9 cellular contexts compared by ENCODE assay signal in the genomic region with DNA sequence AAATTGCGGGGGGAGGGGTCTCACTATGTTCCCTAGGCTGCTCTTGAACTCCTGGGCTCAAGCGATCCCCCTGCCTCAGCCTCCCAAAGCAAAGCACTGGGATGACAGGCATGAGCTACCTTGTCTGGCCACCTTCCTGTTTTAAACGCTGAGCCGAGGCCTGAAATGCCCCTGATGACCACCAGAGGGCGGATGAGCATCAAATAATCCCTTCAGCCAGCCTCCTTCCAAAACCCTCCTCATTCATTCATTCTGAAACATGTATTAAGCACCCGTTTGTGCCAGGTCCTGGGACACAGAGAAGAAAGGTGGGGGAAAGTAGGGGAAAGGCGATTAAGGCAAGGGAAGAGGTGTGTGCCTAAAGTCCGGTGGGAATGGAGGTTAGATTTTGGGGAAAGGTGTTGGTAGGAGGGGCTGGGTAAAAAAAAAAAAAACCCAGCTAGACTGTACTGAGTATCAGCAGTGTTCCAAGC. TPM values are rescaled to one million over a fixed set of nuclear protein-coding genes. Genes with fewer than 3 reads are reported as not detected.
DNase-seq lines count a peak whose midpoint lies in the region; ATAC-seq, FAIRE-seq and TF ChIP-seq lines count a peak whose summit lies in the region.
"Had no signal": no experiment of that assay in that cellular context is flagged by ENCODE, and none has a peak within 500 bp of the region (broad histone marks: within the 10 kb centered on the region; RNA-seq: fewer than 3 reads in every experiment).

No MANE protein-coding gene starts in this region.

- H3K9me3 Mint-ChIP-seq in stimulated activated effector memory CD8-positive, alpha-beta T cell treated with anti-CD3 and anti-CD28 coated beads, Interleukin-12 subunit alpha, Interleukin-12 subunit beta, amount 100 ng/mL, for 72 hours = no peaks in the 10 kb centered on the region
- H3K9me3 Mint-ChIP-seq: T-helper 1 cell treated with Interleukin-12 subunit alpha and Interleukin-12 subunit beta and Interleukin-4 antibody, amounts not matched to agents 30 μg/mL and 1 μg/mL, for 36 hours had no signal

- H3K9me3 ChIP-seq in endothelial cell of umbilical vein (replicated peaks; ENCODE audit: control insufficient read depth, insufficient read depth, low read length) = no peaks in the 10 kb centered on the region

- POLR2A ChIA-PET in endothelial cell of umbilical vein (lab: Charles Lee) = interaction anchor here (1.2 to 1.5 kb wide), 3 partner anchors 30 to 37 kb away, joined by 3 to 8 read pairs (median 4); partner anchors contain the start of gene PTMA

- DNase-seq in D721Med (ENCODE audit: insufficient read length, low spot score) (peak; percentile 85), HUDEP-2 (lab: John Stamatoyannopoulos, UW; ENCODE audit: unreplicated experiment in 76 of 76) (peak in 71 of 76 experiments; percentile 14 to 86 (median 69)), NOMO-1 treated with dmso at 0.1 percent for 144 hours (lab: John Stamatoyannopoulos, UW; ENCODE audit: unreplicated experiment) (peak; percentile 69), endothelial cell of umbilical vein (ENCODE audit: low read depth, low spot score) (peak; percentile 83), myocyte (ENCODE audit: low read depth) (peak; percentile 88)
- peak; percentile 54 to 68 (median 63) for DNase-seq in activated CD8-positive, alpha-beta memory T cell treated with anti-CD3 and anti-CD28 coated beads for 48 hours (ENCODE audit: low read depth in 2 of 3, low spot score in 2 of 3)
- DNase-seq in stimulated activated effector memory CD8-positive, alpha-beta T cell treated with anti-CD3 and anti-CD28 coated beads, Interleukin-12 subunit alpha, Interleukin-12 subunit beta, amount 100 ng/mL, for 72 hours (ENCODE audit: low spot score in 2 of 2) = peak; percentile 76 to 91

- no peak overlapping the region for H3K4me2 ChIP-seq in endothelial cell of umbilical vein (ENCODE audit: insufficient read depth, low read length)

- H3K36me3 Mint-ChIP-seq in stimulated activated effector memory CD8-positive, alpha-beta T cell treated with anti-CD3 and anti-CD28 coated beads, Interleukin-12 subunit alpha, Interleukin-12 subunit beta, amount 100 ng/mL, for 72 hours = no peaks in the 10 kb centered on the region

- peaks cover 13% of the 10 kb centered on the region for H3K4me1 ChIP-seq in endothelial cell of umbilical vein (ENCODE audit: control insufficient read depth, extremely low read depth, insufficient read depth, low read length)

- CTCF ChIA-PET in endothelial cell of umbilical vein (lab: Charles Lee) = interaction anchor here (0.6 to 8.0 kb wide), 37 partner anchors 10 to 1578 kb away, joined by 3 to 583 read pairs (median 7); partner anchors contain the start of genes COPS7B, PDE6D and PTMA

- dilution Hi-C loops in endothelial cell of umbilical vein (cut with MboI; ENCODE audit: extremely low pct_ligation_motif_present, low sequenced_read_pairs) = no loop called here

- no peak overlapping the region for H3K9ac ChIP-seq in endothelial cell of umbilical vein (replicated peaks; ENCODE audit: extremely low read depth, insufficient read depth, low read length)

- no peak for FAIRE-seq in D721Med (lab: Jason Lieb, UNC)
- peak; percentile 98 for FAIRE-seq in endothelial cell of umbilical vein (lab: Jason Lieb, UNC)

- peak; percentile 93 for TF ChIP-seq CTCF in D721Med (IDR thresholded peaks at IDR 0.05; ENCODE audit: insufficient read depth, missing control alignments)
- TF ChIP-seq CTCF in endothelial cell of umbilical vein (IDR thresholded peaks at IDR 0.05; ENCODE audit: extremely low read depth in 1 of 2, insufficient read depth in 1 of 2, low read depth in 1 of 2, low read length in 2 of 2) = peak; percentile 87 to 93

- H3K27me3 ChIP-seq in endothelial cell of umbilical vein (ENCODE audit: control insufficient read depth in 2 of 2, insufficient read depth in 2 of 2, low read length in 2 of 2) = no peaks in the 10 kb centered on the region

- no peaks in the 10 kb centered on the region for H4K20me1 ChIP-seq in endothelial cell of umbilical vein (replicated peaks; ENCODE audit: control insufficient read depth, extremely low read depth, insufficient read depth, low read length)

- peak overlapping the region; percentile 27 for H2AFZ ChIP-seq in endothelial cell of umbilical vein (ENCODE audit: low read depth, low read length)

- no peak for TF ChIP-seq POLR2A in endothelial cell of umbilical vein (IDR thresholded peaks at IDR 0.05; ENCODE audit: low read depth, low read length)

- H3K27ac Mint-ChIP-seq in stimulated activated effector memory CD8-positive, alpha-beta T cell treated with anti-CD3 and anti-CD28 coated beads, Interleukin-12 subunit alpha, Interleukin-12 subunit beta, amount 100 ng/mL, for 72 hours = no peak overlapping the region
- H3K27ac Mint-ChIP-seq: T-helper 1 cell treated with Interleukin-12 subunit alpha and Interleukin-12 subunit beta and Interleukin-4 antibody, amounts not matched to agents 30 μg/mL and 1 μg/mL, for 36 hours had no signal

- no peak overlapping the region for H3K4me3 ChIP-seq in endothelial cell of umbilical vein (replicated peaks in 1 of 3; ENCODE audit: insufficient read depth in 1 of 3, low read depth in 1 of 3, low read length in 3 of 3)

- intact Hi-C loops in endothelial cell of umbilical vein (cut with micrococcal nuclease) = loop anchor here (1.0 to 2.0 kb wide), 2 partner anchors 38 to 103 kb away; partner anchors contain the start of gene PDE6D

- H3K27ac ChIP-seq in endothelial cell of umbilical vein (ENCODE audit: insufficient read depth, low read depth, low read length) = no peak overlapping the region

- no peaks in the 10 kb centered on the region for H3K9me1 ChIP-seq in endothelial cell of umbilical vein (replicated peaks; ENCODE audit: control insufficient read depth, extremely low read depth, insufficient read depth, low read length)

- no peak overlapping the region for H3K4me3 Mint-ChIP-seq in stimulated activated effector memory CD8-positive, alpha-beta T cell treated with anti-CD3 and anti-CD28 coated beads, Interleukin-12 subunit alpha, Interleukin-12 subunit beta, amount 100 ng/mL, for 72 hours
- H3K4me3 Mint-ChIP-seq: T-helper 1 cell treated with Interleukin-12 subunit alpha and Interleukin-12 subunit beta and Interleukin-4 antibody, amounts not matched to agents 30 μg/mL and 1 μg/mL, for 36 hours had no signal

- peak; percentile 69 for ATAC-seq in stimulated activated effector memory CD8-positive, alpha-beta T cell treated with anti-CD3 and anti-CD28 coated beads, Interleukin-12 subunit alpha, Interleukin-12 subunit beta, amount 100 ng/mL, for 72 hours
- ATAC-seq in GM21381 (IDR thresholded peaks at IDR 0.05; ENCODE audit: unreplicated experiment) = no peak

- H3K79me2 ChIP-seq in endothelial cell of umbilical vein (ENCODE audit: control insufficient read depth, insufficient read depth, low read length) = no peaks in the 10 kb centered on the region

- BruUV-seq in endothelial cell of umbilical vein (replicated peaks; lab: Mats Ljungman, UMichigan) = no TSS peak

- H3K4me1 Mint-ChIP-seq in stimulated activated effector memory CD8-positive, alpha-beta T cell treated with anti-CD3 and anti-CD28 coated beads, Interleukin-12 subunit alpha, Interleukin-12 subunit beta, amount 100 ng/mL, for 72 hours = peaks cover 28% of the 10 kb centered on the region

- H3K36me3 ChIP-seq in endothelial cell of umbilical vein (ENCODE audit: control insufficient read depth in 2 of 2, extremely low read depth in 1 of 2, insufficient read depth in 2 of 2, low read length in 2 of 2) = no peaks in the 10 kb centered on the region

TF ChIP-seq in endothelial cell of umbilical vein, 7 proteins besides CTCF, POLR2A, EP300 and RAD21:
- TF ChIP-seq GATA2 (IDR thresholded peaks at IDR 0.05; ENCODE audit: insufficient read depth, insufficient read length, low read depth, low read length) (no peak), MYC (IDR thresholded peaks at IDR 0.05; ENCODE audit: low read depth, low read length) (no peak)

RNA-seq across cellular contexts. Expression of gene PTMA, which starts 30.7 kb away (rescaled TPM):
- total RNA-seq in endothelial cell of umbilical vein = 1,418 and 1,488 TPM in 2 replicates
- 273 and 404 TPM in 2 replicates for polyA plus RNA-seq in endothelial cell of umbilical vein
- 749 and 766 TPM in 2 replicates for polyA plus RNA-seq in endothelial cell of umbilical vein (2011; cell fraction: cytosol; rRNA removed)
- polyA plus RNA-seq in endothelial cell of umbilical vein (2011; cell fraction: nucleus; rRNA removed) = 329 and 598 TPM in 2 replicates
- polyA plus RNA-seq in endothelial cell of umbilical vein (2012) = 1,179 and 1,542 TPM in 2 replicates
- 229 and 282 TPM in 2 replicates for polyA minus RNA-seq in endothelial cell of umbilical vein
- 411 TPM for polyA minus RNA-seq in endothelial cell of umbilical vein (2011; cell fraction: cytosol; rRNA and poly(A)+ RNA removed)
- 112 and 238 TPM in 2 replicates for polyA minus RNA-seq in endothelial cell of umbilical vein (2011; cell fraction: nucleus; rRNA and poly(A)+ RNA removed)
- total RNA-seq in myocyte = 274 and 313 TPM in 2 replicates
- polyA plus RNA-seq in myocyte (2012) = 210 TPM
